Comparison of ENCODE assay signal across 31 cellular contexts in the genomic region with DNA sequence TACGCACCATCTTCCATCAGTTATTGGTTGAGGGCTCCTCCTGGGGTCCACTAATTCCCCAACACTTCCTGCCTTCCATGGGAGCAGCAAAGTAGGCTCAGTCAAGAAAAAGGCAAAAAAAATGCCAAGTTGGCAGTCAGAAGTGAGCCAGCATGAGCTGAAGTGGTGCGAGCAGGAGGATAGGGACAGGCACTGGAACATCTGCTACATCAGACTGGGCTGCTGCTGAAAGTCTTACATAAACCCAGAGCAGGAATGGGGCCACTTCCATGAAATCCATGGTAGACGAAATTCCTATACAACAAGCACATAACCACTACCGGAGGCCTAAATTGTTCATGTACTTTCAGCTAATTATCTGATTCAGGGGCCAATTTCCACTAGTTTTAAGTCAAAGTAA. TPM values are rescaled to one million over a fixed set of nuclear protein-coding genes. Genes with fewer than 3 reads are reported as not detected.
"Had no signal": no experiment of that assay in that cellular context is flagged by ENCODE, and none has a peak within 500 bp of the region (broad histone marks: within the 10 kb centered on the region; RNA-seq: fewer than 3 reads in every experiment).

No MANE protein-coding gene starts in this region.

- H3K27me3 ChIP-seq: neural progenitor cell, neutrophil, ovary, right atrium auricular region, right lobe of liver, testis, thyroid gland, transverse colon, upper lobe of left lung, vagina had no signal

- H3K4me1 Mint-ChIP-seq: immature natural killer cell; mesothelial cell of epicardium; natural killer cell; stimulated activated memory B cell treated with anti-CD40 and anti-IgM and Interleukin-4, amounts not matched to agents 10 μg/mL and 1 μg/mL and 100 μg/mL, for 72 hours; stimulated activated naive CD8-positive, alpha-beta T cell treated with anti-CD3 and anti-CD28 coated beads, Interleukin-15, amount 100 ng/mL, for 72 hours had no signal

- H3K4me3 ChIP-seq: left ventricle myocardium inferior, lung, neural progenitor cell, ovary, right atrium auricular region, right lobe of liver, smooth muscle cell, testis, thyroid gland, transverse colon, upper lobe of left lung, vagina had no signal

- H3K36me3 ChIP-seq: left ventricle myocardium inferior, neural progenitor cell, neutrophil, ovary, right atrium auricular region, right lobe of liver, thyroid gland, transverse colon, upper lobe of left lung, vagina had no signal

- H3K9me3 ChIP-seq: left ventricle myocardium inferior, neutrophil, ovary, right atrium auricular region, right lobe of liver, testis, thyroid gland, transverse colon, upper lobe of left lung, vagina had no signal

- DNase-seq: hypothalamus; immature natural killer cell; islet precursor cell; left ventricle myocardium inferior; mesendoderm; naive B cell; natural killer cell; nephron progenitor cell; ovary; right lobe of liver; stimulated activated CD4-positive, alpha-beta T cell treated with anti-CD3 and anti-CD28 coated beads, Interleukin-1b, Interleukin-23, amount 100 ng/mL, for 48 hours; stimulated activated CD4-positive, alpha-beta T cell treated with anti-CD3 and anti-CD28 coated beads, Interleukin-2, amount 100 ng/mL, for 48 hours; stimulated activated CD4-positive, alpha-beta T cell treated with anti-CD3 and anti-CD28 coated beads, Interleukin-4, amount 100 ng/mL, for 4 hours; stimulated activated CD8-positive, alpha-beta memory T cell treated with anti-CD3 and anti-CD28 coated beads, Interleukin-4, amount 100 ng/mL, for 48 hours; stimulated activated naive CD4-positive, alpha-beta T cell treated with Interleukin-2 at 50 U/mL for 16 hours; stimulated activated naive CD8-positive, alpha-beta T cell treated with anti-CD3 and anti-CD28 coated beads, Interleukin-15, amount 100 ng/mL, for 72 hours; testis; thyroid gland; transverse colon; upper lobe of left lung had no signal

- ATAC-seq: natural killer cell; stimulated activated memory B cell treated with anti-CD40 and anti-IgM and Interleukin-4, amounts not matched to agents 10 μg/mL and 1 μg/mL and 100 μg/mL, for 72 hours; stimulated activated naive CD8-positive, alpha-beta T cell treated with anti-CD3 and anti-CD28 coated beads, Interleukin-15, amount 100 ng/mL, for 72 hours had no signal

- H3K36me3 Mint-ChIP-seq: immature natural killer cell; mesothelial cell of epicardium; natural killer cell; stimulated activated memory B cell treated with anti-CD40 and anti-IgM and Interleukin-4, amounts not matched to agents 10 μg/mL and 1 μg/mL and 100 μg/mL, for 72 hours had no signal

- H3K4me3 Mint-ChIP-seq: immature natural killer cell; mesothelial cell of epicardium; naive B cell; natural killer cell; nephron progenitor cell; neural progenitor cell; stimulated activated memory B cell treated with anti-CD40 and anti-IgM and Interleukin-4, amounts not matched to agents 10 μg/mL and 1 μg/mL and 100 μg/mL, for 72 hours; stimulated activated naive CD8-positive, alpha-beta T cell treated with anti-CD3 and anti-CD28 coated beads, Interleukin-15, amount 100 ng/mL, for 72 hours had no signal

- H3K4me1 ChIP-seq: left ventricle myocardium inferior, right atrium auricular region, testis, thyroid gland, transverse colon, upper lobe of left lung, vagina had no signal

- H3K27ac Mint-ChIP-seq: immature natural killer cell; mesothelial cell of epicardium; naive B cell; natural killer cell; nephron progenitor cell; progenitor cell of endocrine pancreas; stimulated activated memory B cell treated with anti-CD40 and anti-IgM and Interleukin-4, amounts not matched to agents 10 μg/mL and 1 μg/mL and 100 μg/mL, for 72 hours; stimulated activated naive CD8-positive, alpha-beta T cell treated with anti-CD3 and anti-CD28 coated beads, Interleukin-15, amount 100 ng/mL, for 72 hours had no signal

- H3K9me3 Mint-ChIP-seq: immature natural killer cell; mesothelial cell of epicardium; natural killer cell; nephron progenitor cell; stimulated activated memory B cell treated with anti-CD40 and anti-IgM and Interleukin-4, amounts not matched to agents 10 μg/mL and 1 μg/mL and 100 μg/mL, for 72 hours had no signal

- H3K27ac ChIP-seq: left ventricle myocardium inferior, neural progenitor cell, neutrophil, ovary, right atrium auricular region, right lobe of liver, testis, thyroid gland, transverse colon, upper lobe of left lung, vagina had no signal

RNA-seq across cellular contexts. Expression of a gene that starts 17.1 kb away (rescaled TPM):
- total RNA-seq: left ventricle myocardium inferior, lung, mesothelial cell of epicardium, natural killer cell, omental fat pad, ovary, right atrium auricular region, right lobe of liver, skeletal muscle tissue, smooth muscle cell had no signal
- polyA plus RNA-seq: immature natural killer cell, smooth muscle cell had no signal
